Comparison of ENCODE assay signal across 11 cellular contexts in genomic region chr1:91750398-91750996, GRCh38.
DNase-seq lines count a peak whose midpoint lies in the region; ATAC-seq and TF ChIP-seq lines count a peak whose summit lies in the region.
"Had no signal": no experiment of that assay in that cellular context is flagged by ENCODE, and none has a peak within 500 bp of the region (broad histone marks: within the 10 kb centered on the region; RNA-seq: fewer than 3 reads in every experiment).

No MANE protein-coding gene starts in this region.

- intact Hi-C loops in prostate gland (cut with DNase I), result no loop called here

- H3K4me2 ChIP-seq in BLaER1 treated with 17β-estradiol and CSF1 and Interleukin-3, amounts not matched to agents 10 nM and 100 nM, result peak overlapping the region in 6 of 11 experiments; percentile 4 to 42 (median 10); a peak in 3 of 22 replicates

- TF ChIP-seq POLR2A in prostate gland (IDR thresholded peaks at IDR 0.05), result no peak

- H3K27me3 ChIP-seq in BLaER1 treated with 17β-estradiol and CSF1 and Interleukin-3, amounts not matched to agents 10 nM and 100 nM, result no peaks in the 10 kb centered on the region
- H3K27me3 ChIP-seq in rectal smooth muscle tissue (ENCODE audit: control insufficient read depth, insufficient read depth, low read length) (no peaks in the 10 kb centered on the region), prostate gland (replicated peaks; ENCODE audit: insufficient read depth) (no peaks in the 10 kb centered on the region)

- no peak overlapping the region for H3K9ac ChIP-seq in BLaER1 treated with 17β-estradiol and CSF1 and Interleukin-3, amounts not matched to agents 10 nM and 100 nM
- no peak overlapping the region for H3K9ac ChIP-seq in rectal smooth muscle tissue (ENCODE audit: low read length)

- peaks cover 12 to 31% (median 20%) of the 10 kb centered on the region in 11 experiments; a peak in 21 of 22 replicates for H3K9me3 ChIP-seq in BLaER1 treated with 17β-estradiol and CSF1 and Interleukin-3, amounts not matched to agents 10 nM and 100 nM (replicated peaks in 1 of 11)
- H3K9me3 ChIP-seq in prostate gland, result no peaks in the 10 kb centered on the region

- no peaks in the 10 kb centered on the region for H4K20me1 ChIP-seq in BLaER1 treated with 17β-estradiol and CSF1 and Interleukin-3, amounts not matched to agents 10 nM and 100 nM

- no peak overlapping the region for H3K27ac ChIP-seq in BLaER1 treated with 17β-estradiol and CSF1 and Interleukin-3, amounts not matched to agents 10 nM and 100 nM
- H3K27ac ChIP-seq in VCaP (peak overlapping the region; percentile 61), rectal smooth muscle tissue (ENCODE audit: low read depth, low read length) (peak overlapping the region; percentile 8), prostate gland (no peak overlapping the region)

- ATAC-seq in GM21529 (IDR thresholded peaks at IDR 0.05; ENCODE audit: unreplicated experiment), result no peak

- DNase-seq in fibroblast of the aortic adventitia (ENCODE audit: low read depth) (peak; percentile 35), T1000 (lab: John Stamatoyannopoulos, UW) (no peak), NCI-H82 (lab: John Stamatoyannopoulos, UW) (no peak), prostate gland (ENCODE audit: low spot score) (no peak)
- DNase-seq: activated CD4-positive, alpha-beta T cell treated with anti-CD3 and anti-CD28 coated beads, Interleukin-2, amount 50 U/mL, for 4 hours; NK-92 treated with Interleukin-12 subunit alpha and Interleukin-12 subunit beta, amount 100 ng/mL, for 24 hours; SW 1271 had no signal

- H3K36me3 ChIP-seq in BLaER1 treated with 17β-estradiol and CSF1 and Interleukin-3, amounts not matched to agents 10 nM and 100 nM, result peaks cover 0 to 17% (median 4%) of the 10 kb centered on the region in 11 experiments; a peak in 2 of 22 replicates
- H3K36me3 ChIP-seq in rectal smooth muscle tissue (ENCODE audit: control insufficient read depth, insufficient read depth, low read length), result no peaks in the 10 kb centered on the region
- H3K36me3 ChIP-seq in prostate gland, result no peaks in the 10 kb centered on the region

- peaks cover 0 to 16% (median 9%) of the 10 kb centered on the region in 10 experiments; a peak in 8 of 20 replicates for H3K4me1 ChIP-seq in BLaER1 treated with 17β-estradiol and CSF1 and Interleukin-3, amounts not matched to agents 10 nM and 100 nM
- peaks cover 46% of the 10 kb centered on the region for H3K4me1 ChIP-seq in rectal smooth muscle tissue (ENCODE audit: control insufficient read depth, insufficient read depth, low read length)
- peaks cover 9% of the 10 kb centered on the region for H3K4me1 ChIP-seq in prostate gland (replicated peaks)

- H3K4me3 ChIP-seq in BLaER1 treated with 17β-estradiol and CSF1 and Interleukin-3, amounts not matched to agents 10 nM and 100 nM, result no peak overlapping the region
- H3K4me3 ChIP-seq in fibroblast of the aortic adventitia (ENCODE audit: low read depth, low read length) (no peak overlapping the region), rectal smooth muscle tissue (ENCODE audit: low read length) (no peak overlapping the region), prostate gland (no peak overlapping the region)

- TF ChIP-seq CTCF in VCaP (conservative IDR thresholded peaks at IDR 0.05) (no peak), fibroblast of the aortic adventitia (IDR thresholded peaks at IDR 0.05; ENCODE audit: insufficient read depth, low read length) (no peak), prostate gland (IDR thresholded peaks at IDR 0.05) (no peak)

- 67% methylated on average over 4 of the region's 4 CpGs for WGBS in prostate gland

Comparison
In these comparisons a context has a peak if more than half of its experiments do, and no peak if none do; other contexts are left out.
1. H3K27ac ChIP-seq: peak in VCaP (single experiment) and rectal smooth muscle tissue (single experiment); none in BLaER1 treated with 17β-estradiol and CSF1 and Interleukin-3, amounts not matched to agents 10 nM and 100 nM (0 of 11) and prostate gland (0 of 2).